19 cellular contexts compared by ENCODE assay signal in genomic region chr16:2597560-2597902, GRCh38.
"Had no signal": no experiment of that assay in that cellular context is flagged by ENCODE, and none has a peak within 500 bp of the region (broad histone marks: within the 10 kb centered on the region; RNA-seq: fewer than 3 reads in every experiment).

No MANE protein-coding gene starts in this region.

- H3K36me3 ChIP-seq: uterus had no signal

- H3K27ac Mint-ChIP-seq: activated CD8-positive, alpha-beta T cell treated with anti-CD3 and anti-CD28 coated beads for 36 hours; activated naive CD8-positive, alpha-beta T cell treated with anti-CD3 and anti-CD28 coated beads, Interleukin-2, amount 10 ng/mL, durations not matched to agents 7 days and 5 days had no signal

- H3K9me3 Mint-ChIP-seq: activated CD8-positive, alpha-beta T cell treated with anti-CD3 and anti-CD28 coated beads for 36 hours; activated naive CD8-positive, alpha-beta T cell treated with anti-CD3 and anti-CD28 coated beads, Interleukin-2, amount 10 ng/mL, durations not matched to agents 7 days and 5 days; naive thymus-derived CD8-positive, alpha-beta T cell had no signal

- H3K4me3 ChIP-seq: gastroesophageal sphincter, heart right ventricle, mucosa of descending colon, prostate gland, uterus had no signal

- H3K36me3 Mint-ChIP-seq: activated naive CD8-positive, alpha-beta T cell treated with anti-CD3 and anti-CD28 coated beads, Interleukin-2, amount 10 ng/mL, durations not matched to agents 7 days and 5 days had no signal

- H3K27me3 ChIP-seq: brain microvascular endothelial cell, gastroesophageal sphincter, heart right ventricle, uterus had no signal

- H3K27ac ChIP-seq: brain microvascular endothelial cell, gastroesophageal sphincter, heart right ventricle, prostate gland, uterus had no signal

- H3K4me3 Mint-ChIP-seq: activated CD8-positive, alpha-beta T cell treated with anti-CD3 and anti-CD28 coated beads for 36 hours; activated naive CD8-positive, alpha-beta T cell treated with anti-CD3 and anti-CD28 coated beads, Interleukin-2, amount 10 ng/mL, durations not matched to agents 7 days and 5 days; naive thymus-derived CD8-positive, alpha-beta T cell had no signal

- H3K9me3 ChIP-seq: gastroesophageal sphincter, heart right ventricle, mucosa of descending colon, prostate gland, uterus had no signal

- H3K27me3 Mint-ChIP-seq: activated CD8-positive, alpha-beta T cell treated with anti-CD3 and anti-CD28 coated beads for 36 hours; activated naive CD8-positive, alpha-beta T cell treated with anti-CD3 and anti-CD28 coated beads, Interleukin-2, amount 10 ng/mL, durations not matched to agents 7 days and 5 days; naive thymus-derived CD8-positive, alpha-beta T cell had no signal

- H3K4me1 ChIP-seq: prostate gland had no signal

- DNase-seq: activated CD4-positive, alpha-beta T cell treated with anti-CD3 and anti-CD28 coated beads for 4 hours; activated CD8-positive, alpha-beta memory T cell treated with anti-CD3 and anti-CD28 coated beads, Interleukin-2, amount 50 U/mL, for 48 hours; activated CD8-positive, alpha-beta T cell treated with anti-CD3 and anti-CD28 coated beads for 36 hours; activated naive CD8-positive, alpha-beta T cell treated with anti-CD3 and anti-CD28 coated beads, Interleukin-2, amount 10 ng/mL, durations not matched to agents 7 days and 5 days; brain microvascular endothelial cell; cerebellar nuclear complex; dermis blood vessel endothelial cell; erythroblast; heart right ventricle; nucleus accumbens; stimulated activated CD4-positive, alpha-beta T cell treated with anti-CD3 and anti-CD28 coated beads, Interleukin-12 subunit alpha, Interleukin-12 subunit beta, amount 100 ng/mL, for 4 hours; stimulated activated CD4-positive, alpha-beta T cell treated with anti-CD3 and anti-CD28 coated beads, Interleukin-2, amount 100 ng/mL, for 24 hours; T-helper 2 cell; uterus had no signal

- ATAC-seq: activated CD8-positive, alpha-beta T cell treated with anti-CD3 and anti-CD28 coated beads for 36 hours; gastroesophageal sphincter; heart right ventricle; mucosa of descending colon; naive thymus-derived CD8-positive, alpha-beta T cell; sciatic nerve had no signal
